Comparison of ENCODE assay signal across 8 cellular contexts in the genomic region with DNA sequence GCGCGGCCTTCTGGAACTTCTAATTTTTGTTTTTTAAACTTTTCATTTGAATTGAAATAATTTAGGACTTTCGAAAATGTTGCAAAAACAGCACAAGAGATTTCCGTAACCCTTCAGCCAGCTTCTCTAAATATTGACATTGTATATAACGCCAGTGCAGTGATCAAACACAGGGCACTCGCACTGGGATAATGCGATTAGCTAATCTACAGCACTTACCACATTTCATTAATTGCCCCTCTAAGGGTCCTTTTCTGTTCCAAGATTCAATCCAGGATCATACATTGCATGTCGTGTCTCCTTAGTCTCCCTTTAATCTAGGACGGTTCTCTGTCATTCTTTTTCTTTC. TPM values are rescaled to one million over a fixed set of nuclear protein-coding genes. Genes with fewer than 3 reads are reported as not detected.
DNase-seq lines count a peak whose midpoint lies in the region; ATAC-seq and TF ChIP-seq lines count a peak whose summit lies in the region.

No MANE protein-coding gene starts in this region.

- no peaks in the 10 kb centered on the region for H3K9me3 ChIP-seq in thoracic aorta

- POLR2A ChIA-PET in activated CD4-positive, alpha-beta T cell treated with anti-CD3 and anti-CD28 coated beads for 36 hours (lab: Charles Lee), result no interaction called here
- POLR2A ChIA-PET in activated CD4-positive, alpha-beta memory T cell treated with anti-CD3 and anti-CD28 coated beads, Interleukin-2, amount 10 ng/mL, durations not matched to agents 7 days and 5 days (lab: Charles Lee), result no interaction called here

- peak overlapping the region; percentile 60 for H3K4me3 Mint-ChIP-seq in activated CD4-positive, alpha-beta T cell treated with anti-CD3 and anti-CD28 coated beads for 36 hours
- H3K4me3 Mint-ChIP-seq in activated CD4-positive, alpha-beta memory T cell treated with anti-CD3 and anti-CD28 coated beads, Interleukin-2, amount 10 ng/mL, durations not matched to agents 7 days and 5 days, result peak overlapping the region; percentile 4
- H3K4me3 Mint-ChIP-seq in immature natural killer cell, result peak overlapping the region; percentile 72 to 87 (median 85)

- H3K4me1 Mint-ChIP-seq in activated CD4-positive, alpha-beta T cell treated with anti-CD3 and anti-CD28 coated beads for 36 hours, result peaks cover 17% of the 10 kb centered on the region
- H3K4me1 Mint-ChIP-seq in activated CD4-positive, alpha-beta memory T cell treated with anti-CD3 and anti-CD28 coated beads, Interleukin-2, amount 10 ng/mL, durations not matched to agents 7 days and 5 days, result peaks cover 11% of the 10 kb centered on the region
- peaks cover 17 to 21% of the 10 kb centered on the region in 2 donors for H3K4me1 Mint-ChIP-seq in immature natural killer cell

- no peaks in the 10 kb centered on the region for H3K9me3 Mint-ChIP-seq in activated CD4-positive, alpha-beta T cell treated with anti-CD3 and anti-CD28 coated beads for 36 hours (ENCODE audit: low read depth)
- H3K9me3 Mint-ChIP-seq in activated CD4-positive, alpha-beta memory T cell treated with anti-CD3 and anti-CD28 coated beads, Interleukin-2, amount 10 ng/mL, durations not matched to agents 7 days and 5 days, result no peaks in the 10 kb centered on the region
- no peaks in the 10 kb centered on the region for H3K9me3 Mint-ChIP-seq in immature natural killer cell

- no peak for ATAC-seq in activated CD4-positive, alpha-beta T cell treated with anti-CD3 and anti-CD28 coated beads for 36 hours
- ATAC-seq in thoracic aorta (ENCODE audit: insufficient number of reproducible peaks, low FRiP score, low read depth) (no peak), GM19395 (IDR thresholded peaks at IDR 0.05; ENCODE audit: unreplicated experiment) (no peak)

- intact Hi-C loops in activated CD4-positive, alpha-beta T cell treated with anti-CD3 and anti-CD28 coated beads for 36 hours (cut with DNase I, micrococcal nuclease), result loop anchor here in 1 of 2 experiments (5.0 kb wide), 1 partner anchor 224 kb away; no protein-coding TSS in a partner anchor

- CTCF ChIA-PET in activated CD4-positive, alpha-beta T cell treated with anti-CD3 and anti-CD28 coated beads for 36 hours (lab: Charles Lee), result interaction anchor here (1.0 to 1.2 kb wide), 2 partner anchors 9 to 170 kb away, joined by 3 read pairs; no protein-coding TSS in a partner anchor
- CTCF ChIA-PET in activated CD4-positive, alpha-beta memory T cell treated with anti-CD3 and anti-CD28 coated beads, Interleukin-2, amount 10 ng/mL, durations not matched to agents 7 days and 5 days (lab: Charles Lee), result no interaction called here

- no peaks in the 10 kb centered on the region for H3K27me3 ChIP-seq in thoracic aorta (replicated peaks; ENCODE audit: insufficient read depth)

- peak overlapping the region; percentile 98 for H3K4me3 ChIP-seq in thoracic aorta

- no peak overlapping the region for H3K27ac Mint-ChIP-seq in activated CD4-positive, alpha-beta T cell treated with anti-CD3 and anti-CD28 coated beads for 36 hours
- H3K27ac Mint-ChIP-seq in activated CD4-positive, alpha-beta memory T cell treated with anti-CD3 and anti-CD28 coated beads, Interleukin-2, amount 10 ng/mL, durations not matched to agents 7 days and 5 days, result no peak overlapping the region
- H3K27ac Mint-ChIP-seq in immature natural killer cell, result peak overlapping the region in 3 of 6 donors; percentile 18 to 57 (median 47)

- peaks cover 9% of the 10 kb centered on the region for H3K36me3 Mint-ChIP-seq in activated CD4-positive, alpha-beta T cell treated with anti-CD3 and anti-CD28 coated beads for 36 hours (ENCODE audit: low read depth)
- H3K36me3 Mint-ChIP-seq in activated CD4-positive, alpha-beta memory T cell treated with anti-CD3 and anti-CD28 coated beads, Interleukin-2, amount 10 ng/mL, durations not matched to agents 7 days and 5 days (ENCODE audit: low read depth), result peaks cover 4% of the 10 kb centered on the region
- H3K36me3 Mint-ChIP-seq in immature natural killer cell, result peaks cover 0 to 4% (median 0%) of the 10 kb centered on the region in 3 donors

- peaks cover 30% of the 10 kb centered on the region for H3K27me3 Mint-ChIP-seq in activated CD4-positive, alpha-beta T cell treated with anti-CD3 and anti-CD28 coated beads for 36 hours
- H3K27me3 Mint-ChIP-seq in activated CD4-positive, alpha-beta memory T cell treated with anti-CD3 and anti-CD28 coated beads, Interleukin-2, amount 10 ng/mL, durations not matched to agents 7 days and 5 days, result peaks cover 49% of the 10 kb centered on the region
- H3K27me3 Mint-ChIP-seq in immature natural killer cell (ENCODE audit: low read depth in 3 of 3), result peaks cover 0 to 12% (median 9%) of the 10 kb centered on the region in 3 donors

- H3K36me3 ChIP-seq in thoracic aorta, result no peaks in the 10 kb centered on the region

- DNase-seq in activated CD4-positive, alpha-beta T cell treated with anti-CD3 and anti-CD28 coated beads for 36 hours, result no peak
- DNase-seq in activated CD4-positive, alpha-beta T cell treated with anti-CD3 and anti-CD28 coated beads, Interleukin-2, amount 50 U/mL, for 4 hours, result no peak
- DNase-seq in activated CD4-positive, alpha-beta memory T cell treated with anti-CD3 and anti-CD28 coated beads, Interleukin-2, amount 10 ng/mL, durations not matched to agents 7 days and 5 days, result no peak
- DNase-seq in immature natural killer cell (no peak), thoracic aorta (ENCODE audit: low spot score) (no peak), GM03348 (ENCODE audit: low spot score) (no peak), SKM-1 (lab: John Stamatoyannopoulos, UW; ENCODE audit: unreplicated experiment) (no peak)

- H3K27ac ChIP-seq in thoracic aorta, result peak overlapping the region; percentile 19 to 91

- no peak for TF ChIP-seq CTCF in thoracic aorta (IDR thresholded peaks at IDR 0.05)

- peaks cover 9 to 27% of the 10 kb centered on the region in 2 donors for H3K4me1 ChIP-seq in thoracic aorta (ENCODE audit: control insufficient read depth in 1 of 2, low read depth in 2 of 2)

RNA-seq across cellular contexts. Expression of a gene that starts 0.3 kb away (rescaled TPM):
- total RNA-seq in activated CD4-positive, alpha-beta T cell treated with anti-CD3 and anti-CD28 coated beads for 36 hours, result under 1 TPM; 0.47 to 0.57 TPM
- under 1 TPM; 0.40 to 0.50 TPM for total RNA-seq in activated CD4-positive, alpha-beta memory T cell treated with anti-CD3 and anti-CD28 coated beads, Interleukin-2, amount 10 ng/mL, durations not matched to agents 7 days and 5 days
- polyA plus RNA-seq in immature natural killer cell, result 1 to 10 TPM in 2 of 3 donors, under 1 TPM in 1; 0.94 to 2.7 (median 2.4) TPM
- 100 to 1,000 TPM; 110 to 115 TPM for total RNA-seq in thoracic aorta

Comparison
In these comparisons a context has a peak if more than half of its experiments do, and no peak if none do; other contexts are left out.
1. H3K4me3 Mint-ChIP-seq: peak in every context shown above with its lines; median percentile 85 in immature natural killer cell; 60 in activated CD4-positive, alpha-beta T cell treated with anti-CD3 and anti-CD28 coated beads for 36 hours; 4 in activated CD4-positive, alpha-beta memory T cell treated with anti-CD3 and anti-CD28 coated beads, Interleukin-2, amount 10 ng/mL, durations not matched to agents 7 days and 5 days.
2. RNA of a gene that starts 0.3 kb away (total RNA-seq): 110 to 115 TPM in thoracic aorta; 0.47 to 0.57 TPM in activated CD4-positive, alpha-beta T cell treated with anti-CD3 and anti-CD28 coated beads for 36 hours and 0.40 to 0.50 TPM in activated CD4-positive, alpha-beta memory T cell treated with anti-CD3 and anti-CD28 coated beads, Interleukin-2, amount 10 ng/mL, durations not matched to agents 7 days and 5 days; every median in the first group is over 10 times any median in the second.